ENCODE assay signal across 26 cellular contexts in the genomic region with DNA sequence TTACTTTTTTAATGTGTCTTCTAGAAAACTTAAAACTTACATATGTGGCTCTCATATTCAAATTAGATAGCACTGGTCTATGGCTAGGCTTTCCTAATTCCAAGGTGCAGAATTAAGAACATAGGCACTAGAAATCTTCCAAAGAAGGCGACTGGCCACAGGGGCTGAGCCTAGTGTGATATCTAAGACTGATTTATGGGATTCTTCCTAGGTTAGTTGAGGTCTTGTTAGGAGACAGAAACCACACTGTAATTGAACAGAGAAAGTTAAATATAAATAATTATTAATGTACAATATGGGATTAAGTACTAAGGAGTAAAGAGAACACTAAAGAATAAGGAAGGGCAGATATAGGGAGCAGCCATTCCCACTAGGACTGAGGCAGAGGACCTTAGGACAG. TPM values are rescaled to one million over a fixed set of nuclear protein-coding genes. Genes with fewer than 3 reads are reported as not detected.
DNase-seq lines count a peak whose midpoint lies in the region; ATAC-seq and TF ChIP-seq lines count a peak whose summit lies in the region.
"Had no signal": no experiment of that assay in that cellular context is flagged by ENCODE, and none has a peak within 500 bp of the region (broad histone marks: within the 10 kb centered on the region; RNA-seq: fewer than 3 reads in every experiment).

No MANE protein-coding gene starts in this region.

- POLR2A ChIA-PET in IMR-90 (lab: Charles Lee; ENCODE audit: unreplicated experiment) = no interaction called here
- POLR2A ChIA-PET in activated CD4-positive, alpha-beta memory T cell treated with anti-CD3 and anti-CD28 coated beads for 36 hours (lab: Charles Lee) = interaction anchor here (0.8 kb wide), 1 partner anchor 10 kb away, joined by 3 read pairs; no protein-coding TSS in a partner anchor

- peaks cover 5% of the 10 kb centered on the region for H3K4me1 ChIP-seq in IMR-90 (ENCODE audit: control insufficient read depth, insufficient read depth, low read length)
- H3K4me1 ChIP-seq in gastrocnemius medialis = peaks cover 7 to 12% of the 10 kb centered on the region in 2 donors

- H3K23ac ChIP-seq in IMR-90 (ENCODE audit: low read depth, low read length) = no peak overlapping the region

- H3K27ac ChIP-seq in IMR-90 (ENCODE audit: insufficient read depth, low read length) (no peak overlapping the region), SK-N-MC (peak overlapping the region; percentile 26; the same call in 1 of the 2 replicates), gastrocnemius medialis (peak overlapping the region in 3 of 4 donors; percentile 58 to 74 (median 70))
- H3K27ac ChIP-seq: A549 had no signal

- H3K9ac ChIP-seq in IMR-90 (ENCODE audit: low read depth, low read length) (no peak overlapping the region), SK-N-MC (ENCODE audit: insufficient read length) (no peak overlapping the region)
- H3K9ac ChIP-seq: KMS-11 had no signal

- H3K4me3 Mint-ChIP-seq in chondrocyte (ENCODE audit: unreplicated experiment) = no peak overlapping the region
- H3K4me3 Mint-ChIP-seq in activated CD4-positive, alpha-beta memory T cell treated with anti-CD3 and anti-CD28 coated beads for 36 hours = no peak overlapping the region
- H3K4me3 Mint-ChIP-seq: CD14-positive monocyte; CD8-positive, alpha-beta memory T cell had no signal

- dilution Hi-C loops in IMR-90 (cut with HindIII; ENCODE audit: low sequenced_read_pairs, unreplicated experiment) = no loop called here

- H2BK20ac ChIP-seq in IMR-90 (ENCODE audit: low read depth, low read length) = no peak overlapping the region

- peaks cover 5% of the 10 kb centered on the region; the same call in 1 of the 2 replicates for H4K20me1 ChIP-seq in IMR-90 (ENCODE audit: insufficient read depth, low read length)

- no peak overlapping the region for H2BK120ac ChIP-seq in IMR-90 (ENCODE audit: low read depth, low read length)

- no peak overlapping the region for H3K14ac ChIP-seq in IMR-90 (replicated peaks; ENCODE audit: low read depth, low read length)

- intact Hi-C loops in IMR-90 (cut with micrococcal nuclease) = no loop called here
- intact Hi-C loops in gastrocnemius medialis (cut with DNase I; ENCODE audit: low total_unique reads) = loop anchor here (5.0 kb wide), 1 partner anchor 45 kb away; no protein-coding TSS in a partner anchor
- intact Hi-C loops in activated CD4-positive, alpha-beta memory T cell treated with anti-CD3 and anti-CD28 coated beads for 36 hours (cut with micrococcal nuclease) = loop anchor here (5.0 kb wide), 1 partner anchor 85 kb away; no protein-coding TSS in a partner anchor

- TF ChIP-seq RAD21 in IMR-90 (IDR thresholded peaks at IDR 0.05; ENCODE audit: low read length) = no peak

- WGBS in IMR-90 (ENCODE audit: extremely low coverage in 2 of 2, insufficient read length in 1 of 2), 2 experiments = no CpG with 5 or more reads among the region's 1 CpG

- H3K9me1 ChIP-seq in IMR-90 (ENCODE audit: insufficient read depth, low read length) = peaks cover 10% of the 10 kb centered on the region

- DNase-seq in IMR-90 = no peak
- DNase-seq in SK-N-MC (ENCODE audit: low read depth, low spot score) = no peak
- DNase-seq in chondrocyte (ENCODE audit: low spot score) = no peak
- DNase-seq in gastrocnemius medialis = no peak
- DNase-seq in activated CD4-positive, alpha-beta memory T cell treated with anti-CD3 and anti-CD28 coated beads for 36 hours = no peak
- DNase-seq in NCI-H446 treated with DMSO at 0.1 percent for 48 hours (lab: John Stamatoyannopoulos, UW) = no peak
- no peak for DNase-seq in T-helper 9 cell
- DNase-seq: AML-193; CD8-positive, alpha-beta memory T cell; DMS 273 treated with DMSO at 0.1 percent for 48 hours; DMS79; EL; GDM1; HCEC 1CT; NCI-H1092; NCI-H1417 treated with DMSO at 0.1 percent for 48 hours; NCI-H1694 treated with DMSO at 0.1 percent for 48 hours; NCI-H2081; NCI-H2171; NCI-H226; NCI-H510A treated with DMSO at 0.1 percent for 48 hours; SHP77 treated with DMSO at 0.1 percent for 48 hours had no signal

- H3K27me3 ChIP-seq in IMR-90 (ENCODE audit: control insufficient read depth, insufficient read depth, low read length) = no peaks in the 10 kb centered on the region
- no peaks in the 10 kb centered on the region for H3K27me3 ChIP-seq in gastrocnemius medialis

- no peak for TF ChIP-seq POLR2A in IMR-90 (IDR thresholded peaks at IDR 0.05; ENCODE audit: low read depth, low read length)
- no peak for TF ChIP-seq POLR2A in gastrocnemius medialis (IDR thresholded peaks at IDR 0.05)

- peaks cover 60% of the 10 kb centered on the region for H3K4me1 Mint-ChIP-seq in chondrocyte (ENCODE audit: low read depth)
- peaks cover 48% of the 10 kb centered on the region for H3K4me1 Mint-ChIP-seq in activated CD4-positive, alpha-beta memory T cell treated with anti-CD3 and anti-CD28 coated beads for 36 hours (ENCODE audit: low read depth)
- H3K4me1 Mint-ChIP-seq: CD14-positive monocyte had no signal

- no peak overlapping the region for H3K18ac ChIP-seq in IMR-90 (ENCODE audit: low read depth, low read length)

- no peak overlapping the region for H2BK5ac ChIP-seq in IMR-90 (ENCODE audit: low read depth, low read length, poor library complexity, severe bottlenecking)

- H3K36me3 ChIP-seq in IMR-90 (ENCODE audit: control insufficient read depth, insufficient read depth, low read length) (peaks cover 3% of the 10 kb centered on the region; the same call in 1 of the 2 replicates), SK-N-MC (ENCODE audit: insufficient read depth, low read length) (no peaks in the 10 kb centered on the region), gastrocnemius medialis (no peaks in the 10 kb centered on the region)

- H3K4me3 ChIP-seq in IMR-90 (ENCODE audit: insufficient read depth, low read depth, low read length) (no peak overlapping the region), SK-N-MC (no peak overlapping the region), gastrocnemius medialis (no peak overlapping the region)
- H3K4me3 ChIP-seq: A549 had no signal

- CTCF ChIA-PET in IMR-90 (lab: Yijun Ruan, JAX) = interaction anchor here (0.7 to 0.9 kb wide), 2 partner anchors 29 to 48 kb away, joined by 6 to 7 read pairs; no protein-coding TSS in a partner anchor
- CTCF ChIA-PET in activated CD4-positive, alpha-beta memory T cell treated with anti-CD3 and anti-CD28 coated beads for 36 hours (lab: Charles Lee) = no interaction called here

- H3K79me1 ChIP-seq in IMR-90 (ENCODE audit: low read depth in 1 of 2, low read length in 2 of 2) = peaks cover 21 to 23% of the 10 kb centered on the region in 2 experiments

- in situ Hi-C loops in IMR-90 (cut with MboI; ENCODE audit: low sequenced_read_pairs) = no loop called here
- in situ Hi-C loops in gastrocnemius medialis (cut with MboI; ENCODE audit: low sequenced_read_pairs in 4 of 4) = no loop called here

- no peak overlapping the region for H2AFZ ChIP-seq in IMR-90 (replicated peaks; ENCODE audit: low read length, poor library complexity)

- no peak overlapping the region for H4K91ac ChIP-seq in IMR-90 (ENCODE audit: insufficient read depth, low read depth, low read length)

- no peak overlapping the region for H4K5ac ChIP-seq in IMR-90 (ENCODE audit: low read depth, low read length)

- ATAC-seq in IMR-90 (ENCODE audit: low read depth) (no peak), gastrocnemius medialis (no peak)
- ATAC-seq: A549, Panc1 had no signal

- peaks cover 8% of the 10 kb centered on the region for H3K36me3 Mint-ChIP-seq in chondrocyte (ENCODE audit: low read depth)
- H3K36me3 Mint-ChIP-seq in activated CD4-positive, alpha-beta memory T cell treated with anti-CD3 and anti-CD28 coated beads for 36 hours = peaks cover 12% of the 10 kb centered on the region
- H3K36me3 Mint-ChIP-seq: CD14-positive monocyte had no signal

- H2BK15ac ChIP-seq in IMR-90 (ENCODE audit: low read depth, low read length) = no peak overlapping the region

- H4K8ac ChIP-seq in IMR-90 (ENCODE audit: low read depth in 2 of 2, low read length in 2 of 2) = no peak overlapping the region

- H3K9me3 ChIP-seq in IMR-90 (ENCODE audit: control insufficient read depth, insufficient read depth, low read length) (no peaks in the 10 kb centered on the region), SK-N-MC (ENCODE audit: low read depth, low read length) (no peaks in the 10 kb centered on the region), gastrocnemius medialis (no peaks in the 10 kb centered on the region)
- H3K9me3 ChIP-seq: A549 had no signal

- H3K9me3 Mint-ChIP-seq in chondrocyte (ENCODE audit: low read depth) = no peaks in the 10 kb centered on the region
- no peaks in the 10 kb centered on the region for H3K9me3 Mint-ChIP-seq in activated CD4-positive, alpha-beta memory T cell treated with anti-CD3 and anti-CD28 coated beads for 36 hours
- H3K9me3 Mint-ChIP-seq: CD14-positive monocyte; CD8-positive, alpha-beta memory T cell had no signal

- no peak for TF ChIP-seq CTCF in IMR-90 (conservative IDR thresholded peaks at IDR 0.05; ENCODE audit: low read depth, low read length)
- TF ChIP-seq CTCF in chondrocyte (IDR thresholded peaks at IDR 0.05) = no peak
- TF ChIP-seq CTCF in gastrocnemius medialis (IDR thresholded peaks at IDR 0.05 in 4 of 5, conservative IDR thresholded peaks at IDR 0.05 in 1 of 5) = no peak

- no peak overlapping the region for H3K4ac ChIP-seq in IMR-90 (ENCODE audit: low read depth, low read length)

- no peak overlapping the region for H3K4me2 ChIP-seq in IMR-90 (ENCODE audit: low read depth, low read length)
- H3K4me2 ChIP-seq: A549 had no signal

- no peak overlapping the region for H2AK9ac ChIP-seq in IMR-90 (replicated peaks; ENCODE audit: low read depth, low read length, poor library complexity)

- H3K27ac Mint-ChIP-seq in chondrocyte (ENCODE audit: unreplicated experiment) = peak overlapping the region; percentile 8
- H3K27ac Mint-ChIP-seq in activated CD4-positive, alpha-beta memory T cell treated with anti-CD3 and anti-CD28 coated beads for 36 hours = no peak overlapping the region
- H3K27ac Mint-ChIP-seq: CD14-positive monocyte had no signal

- H3K27me3 Mint-ChIP-seq in chondrocyte (ENCODE audit: low read depth) = no peaks in the 10 kb centered on the region
- no peaks in the 10 kb centered on the region for H3K27me3 Mint-ChIP-seq in activated CD4-positive, alpha-beta memory T cell treated with anti-CD3 and anti-CD28 coated beads for 36 hours
- H3K27me3 Mint-ChIP-seq: CD8-positive, alpha-beta memory T cell had no signal

- H3K56ac ChIP-seq in IMR-90 (ENCODE audit: extremely low read depth, insufficient read depth, low read length) = no peak overlapping the region

- peak overlapping the region; percentile 93; the same call in 1 of the 2 replicates for H2AK5ac ChIP-seq in IMR-90 (ENCODE audit: low read depth, low read length)

- BruUV-seq in IMR-90 (replicated peaks; lab: Mats Ljungman, UMichigan) = no TSS peak

RNA-seq across cellular contexts. Expression of a gene that starts 48.3 kb away (rescaled TPM):
- 28.3 and 30.0 TPM in 2 replicates for total RNA-seq in IMR-90 (2012; rRNA removed)
- 9.2 and 11.4 TPM in 2 replicates for polyA plus RNA-seq in IMR-90 (2012; rRNA removed)
- polyA plus RNA-seq in IMR-90 (2012; cell fraction: cytosol; rRNA removed) = 3.2 and 4.7 TPM in 2 replicates
- 2.4 and 9.8 TPM in 2 replicates for polyA plus RNA-seq in IMR-90 (2012; cell fraction: nucleus; rRNA removed; ENCODE audit: low replicate concordance)
- 53.5 to 57.5 TPM (median 53.6 TPM) in 3 replicates for total RNA-seq in chondrocyte
- total RNA-seq in gastrocnemius medialis = 10 to 100 TPM; 11.3 to 17.3 (median 13.4) TPM
- 10 to 100 TPM; 18.9 to 21.6 TPM for total RNA-seq in activated CD4-positive, alpha-beta memory T cell treated with anti-CD3 and anti-CD28 coated beads for 36 hours

RNA-seq across cellular contexts. Expression of a gene that starts 53.9 kb away (rescaled TPM):
- total RNA-seq in IMR-90 (2012; rRNA removed) (16.0 and 33.9 TPM in 2 replicates), chondrocyte (48.5 to 53.1 TPM (median 50.1 TPM) in 3 replicates), gastrocnemius medialis (10 to 100 TPM in 2 of 4 donors, 1 to 10 TPM in 2; 6.5 to 14.1 (median 10.8) TPM)
- 12.7 and 14.5 TPM in 2 replicates for polyA plus RNA-seq in IMR-90 (2012; rRNA removed)
- 1.5 and 2.1 TPM in 2 replicates for polyA plus RNA-seq in IMR-90 (2012; cell fraction: cytosol; rRNA removed)
- 0.60 and 8.5 TPM in 2 replicates for polyA plus RNA-seq in IMR-90 (2012; cell fraction: nucleus; rRNA removed; ENCODE audit: low replicate concordance)
- 10 to 100 TPM; 47.5 to 48.6 TPM for total RNA-seq in activated CD4-positive, alpha-beta memory T cell treated with anti-CD3 and anti-CD28 coated beads for 36 hours
